In the genomic region with DNA sequence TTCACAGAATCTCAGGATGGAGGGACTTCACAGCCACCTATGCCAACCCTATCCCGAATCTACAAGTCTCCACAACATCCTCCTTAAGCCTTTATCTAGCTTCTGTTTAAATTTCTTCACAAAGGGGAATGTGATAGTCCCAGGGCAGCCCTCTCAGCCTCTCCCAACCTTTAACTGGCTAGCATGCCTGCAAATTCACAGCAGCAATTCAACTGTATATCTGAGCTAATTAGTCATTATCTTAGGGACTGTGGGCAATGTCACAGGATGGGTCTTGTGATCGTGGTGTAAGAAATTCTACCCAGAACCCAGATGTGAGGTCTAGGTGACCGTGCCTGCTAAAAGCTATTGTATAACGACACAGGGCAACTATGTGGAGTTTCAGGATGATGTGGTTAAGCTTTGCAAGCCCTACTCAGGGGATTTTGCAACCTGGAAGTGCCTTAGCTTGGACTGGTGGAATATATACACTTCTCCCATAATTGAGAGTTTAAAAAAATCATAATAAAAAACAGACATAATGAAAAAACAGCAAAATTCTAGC, we compare ENCODE assay signal across 24 cellular contexts.
A peak's percentile ranks its signal among the peaks of the same experiment; 100 is the strongest.
DNase-seq lines count a peak whose midpoint lies in the region; ATAC-seq and TF ChIP-seq lines count a peak whose summit lies in the region.
"Had no signal": no experiment of that assay in that cellular context is flagged by ENCODE, and none has a peak within 500 bp of the region (broad histone marks: within the 10 kb centered on the region; RNA-seq: fewer than 3 reads in every experiment).

No MANE protein-coding gene starts in this region.

- peak; percentile 21 for DNase-seq in GF-D8 (lab: John Stamatoyannopoulos, UW)
- DNase-seq in M059J (ENCODE audit: low read depth) = peak; percentile 50
- DNase-seq in choroid plexus epithelial cell (ENCODE audit: low read depth) = peak; percentile 56
- DNase-seq in myocyte (ENCODE audit: low read depth) = peak; percentile 44
- no peak for DNase-seq in glutamatergic neuron
- no peak for DNase-seq in naive thymus-derived CD8-positive, alpha-beta T cell
- DNase-seq in stimulated activated naive CD8-positive, alpha-beta T cell treated with anti-CD3 and anti-CD28 coated beads, Interleukin-15, amount 100 ng/mL, for 72 hours = no peak
- no peak for DNase-seq in NCI-H2107 (lab: John Stamatoyannopoulos, UW)
- DNase-seq: ACHN; activated CD8-positive, alpha-beta memory T cell treated with anti-CD3 and anti-CD28 coated beads for 24 hours; activated naive CD4-positive, alpha-beta T cell treated with anti-CD3 and anti-CD28 coated beads for 36 hours; activated T-cell treated with anti-CD3 and anti-CD28 coated beads, Interleukin-2, amount 50 U/mL, for 24 hours; Caco-2; dermis blood vessel endothelial cell; hippocampal formation; NCI-H1694; NCI-H226; NCI-H82; occipital lobe; retina; SHP77 treated with DMSO at 0.1 percent for 48 hours; stimulated activated CD4-positive, alpha-beta T cell treated with anti-CD3 and anti-CD28 coated beads, Interleukin-12 subunit alpha, Interleukin-12 subunit beta, amount 100 ng/mL, for 4 hours; upper lobe of left lung had no signal

- H3K4me3 ChIP-seq in choroid plexus epithelial cell (ENCODE audit: low read depth, low read length) = no peak overlapping the region
- H3K4me3 ChIP-seq: BLaER1 treated with 17β-estradiol and CSF1 and Interleukin-3, amounts not matched to agents 10 nM and 100 nM; upper lobe of left lung had no signal

- ATAC-seq in naive thymus-derived CD8-positive, alpha-beta T cell = no peak
- ATAC-seq in stimulated activated naive CD8-positive, alpha-beta T cell treated with anti-CD3 and anti-CD28 coated beads, Interleukin-15, amount 100 ng/mL, for 72 hours = no peak

- POLR2A ChIA-PET in naive thymus-derived CD8-positive, alpha-beta T cell (lab: Charles Lee) = no interaction called here

- no peak overlapping the region for H3K27ac Mint-ChIP-seq in glutamatergic neuron (ENCODE audit: unreplicated experiment)
- no peak overlapping the region for H3K27ac Mint-ChIP-seq in naive thymus-derived CD8-positive, alpha-beta T cell
- H3K27ac Mint-ChIP-seq in stimulated activated naive CD8-positive, alpha-beta T cell treated with anti-CD3 and anti-CD28 coated beads, Interleukin-15, amount 100 ng/mL, for 72 hours = no peak overlapping the region
- H3K27ac Mint-ChIP-seq: activated naive CD4-positive, alpha-beta T cell treated with anti-CD3 and anti-CD28 coated beads for 36 hours; activated T-cell treated with anti-CD3 and anti-CD28 coated beads, Interleukin-2, amount 50 U/mL, for 24 hours had no signal

- peaks cover 5% of the 10 kb centered on the region for H3K36me3 Mint-ChIP-seq in glutamatergic neuron (ENCODE audit: unreplicated experiment)
- H3K36me3 Mint-ChIP-seq in naive thymus-derived CD8-positive, alpha-beta T cell = peaks cover 5 to 25% (median 23%) of the 10 kb centered on the region in 3 donors

- no peak overlapping the region for H3K4me3 Mint-ChIP-seq in glutamatergic neuron (ENCODE audit: unreplicated experiment)
- H3K4me3 Mint-ChIP-seq in naive thymus-derived CD8-positive, alpha-beta T cell = no peak overlapping the region
- no peak overlapping the region for H3K4me3 Mint-ChIP-seq in stimulated activated naive CD8-positive, alpha-beta T cell treated with anti-CD3 and anti-CD28 coated beads, Interleukin-15, amount 100 ng/mL, for 72 hours
- H3K4me3 Mint-ChIP-seq: activated naive CD4-positive, alpha-beta T cell treated with anti-CD3 and anti-CD28 coated beads for 36 hours; activated T-cell treated with anti-CD3 and anti-CD28 coated beads, Interleukin-2, amount 50 U/mL, for 24 hours had no signal

- no peak for TF ChIP-seq CTCF in choroid plexus epithelial cell (conservative IDR thresholded peaks at IDR 0.05; ENCODE audit: low read depth, low read length)
- TF ChIP-seq CTCF in glutamatergic neuron (IDR thresholded peaks at IDR 0.05; ENCODE audit: partially characterized antibody, unreplicated experiment) = no peak

- H3K4me1 Mint-ChIP-seq in glutamatergic neuron (ENCODE audit: low read depth, unreplicated experiment) = no peaks in the 10 kb centered on the region
- no peaks in the 10 kb centered on the region for H3K4me1 Mint-ChIP-seq in naive thymus-derived CD8-positive, alpha-beta T cell
- no peaks in the 10 kb centered on the region for H3K4me1 Mint-ChIP-seq in stimulated activated naive CD8-positive, alpha-beta T cell treated with anti-CD3 and anti-CD28 coated beads, Interleukin-15, amount 100 ng/mL, for 72 hours

- H3K27me3 Mint-ChIP-seq in glutamatergic neuron (ENCODE audit: unreplicated experiment) = peaks cover 1% of the 10 kb centered on the region
- H3K27me3 Mint-ChIP-seq in naive thymus-derived CD8-positive, alpha-beta T cell = peaks cover 0 to 3% (median 0%) of the 10 kb centered on the region in 5 donors
- no peaks in the 10 kb centered on the region for H3K27me3 Mint-ChIP-seq in stimulated activated naive CD8-positive, alpha-beta T cell treated with anti-CD3 and anti-CD28 coated beads, Interleukin-15, amount 100 ng/mL, for 72 hours
- H3K27me3 Mint-ChIP-seq: activated T-cell treated with anti-CD3 and anti-CD28 coated beads, Interleukin-2, amount 50 U/mL, for 24 hours had no signal

- H3K9me3 Mint-ChIP-seq in glutamatergic neuron (ENCODE audit: unreplicated experiment) = peaks cover 2% of the 10 kb centered on the region
- H3K9me3 Mint-ChIP-seq in naive thymus-derived CD8-positive, alpha-beta T cell = peaks cover 8 to 72% (median 40%) of the 10 kb centered on the region in 9 donors
- peaks cover 19 to 32% of the 10 kb centered on the region in 2 donors for H3K9me3 Mint-ChIP-seq in stimulated activated naive CD8-positive, alpha-beta T cell treated with anti-CD3 and anti-CD28 coated beads, Interleukin-15, amount 100 ng/mL, for 72 hours

Comparison
In these comparisons a context has a peak if more than half of its experiments do, and no peak if none do; other contexts are left out.
1. DNase-seq: peak in GF-D8 (single experiment), M059J (single experiment), choroid plexus epithelial cell (single experiment) and myocyte (single experiment); none in glutamatergic neuron (single experiment), naive thymus-derived CD8-positive, alpha-beta T cell (0 of 10), stimulated activated naive CD8-positive, alpha-beta T cell treated with anti-CD3 and anti-CD28 coated beads, Interleukin-15, amount 100 ng/mL, for 72 hours (0 of 2) and NCI-H2107 (single experiment).